In genomic region chrX:68498044-68498507, GRCh38 we compare ENCODE assay signal across 8 cellular contexts. TPM values are rescaled to one million over a fixed set of nuclear protein-coding genes. Genes with fewer than 3 reads are reported as not detected.
A peak's percentile ranks its signal among the peaks of the same experiment; 100 is the strongest.
DNase-seq lines count a peak whose midpoint lies in the region; ATAC-seq and TF ChIP-seq lines count a peak whose summit lies in the region.

No MANE protein-coding gene starts in this region.

- DNase-seq in AG04450 (ENCODE audit: low read depth, low spot score): no peak
- no peak for DNase-seq in HL-60 (ENCODE audit: low read depth in 1 of 2, low spot score in 1 of 2)
- no peak for DNase-seq in ascending aorta (ENCODE audit: low spot score in 2 of 2)
- no peak for DNase-seq in right lobe of liver
- no peak for DNase-seq in upper lobe of left lung
- no peak for DNase-seq in RPMI8226

- H3K4me3 ChIP-seq in AG04450 (ENCODE audit: low read depth, low read length): peak overlapping the region; percentile 79
- H3K4me3 ChIP-seq in HL-60 (replicated peaks; ENCODE audit: insufficient read depth, low read length): peak overlapping the region; percentile 65
- H3K4me3 ChIP-seq in ascending aorta: peak overlapping the region; percentile 62 to 66
- peak overlapping the region; percentile 64 to 70 (median 65) for H3K4me3 ChIP-seq in right lobe of liver
- H3K4me3 ChIP-seq in upper lobe of left lung: peak overlapping the region; percentile 28 to 68 (median 55)

- H3K27ac ChIP-seq in AG04450 (ENCODE audit: low read depth, low read length) (peak overlapping the region; percentile 87), HL-60 (replicated peaks) (peak overlapping the region; percentile 95), ascending aorta (peak overlapping the region; percentile 85 to 95), right lobe of liver (peak overlapping the region; percentile 93 to 96 (median 94)), upper lobe of left lung (peak overlapping the region; percentile 94 to 98 (median 96))

- H3K27me3 ChIP-seq in AG04450 (ENCODE audit: control insufficient read depth, insufficient read depth, low read length): no peaks in the 10 kb centered on the region
- no peaks in the 10 kb centered on the region for H3K27me3 ChIP-seq in HL-60 (ENCODE audit: insufficient read depth, poor library complexity, severe bottlenecking)
- H3K27me3 ChIP-seq in ascending aorta: no peaks in the 10 kb centered on the region
- H3K27me3 ChIP-seq in right lobe of liver: no peaks in the 10 kb centered on the region
- no peaks in the 10 kb centered on the region for H3K27me3 ChIP-seq in upper lobe of left lung

- no peak for TF ChIP-seq POLR2A in right lobe of liver (IDR thresholded peaks at IDR 0.05)
- TF ChIP-seq POLR2A in upper lobe of left lung (IDR thresholded peaks at IDR 0.05): no peak

- TF ChIP-seq EP300 in upper lobe of left lung (IDR thresholded peaks at IDR 0.05): no peak

- CTCF ChIA-PET in AG04450 (lab: Charles Lee): interaction anchor here (1.0 to 3.7 kb wide), 3 partner anchors 14 to 301 kb away, joined by 4 to 19 read pairs (median 4); no protein-coding TSS in a partner anchor

- H3K4me1 ChIP-seq in ascending aorta: no peaks in the 10 kb centered on the region
- peaks cover 0 to 7% (median 0%) of the 10 kb centered on the region in 4 donors for H3K4me1 ChIP-seq in right lobe of liver
- peaks cover 6 to 19% (median 11%) of the 10 kb centered on the region in 4 donors for H3K4me1 ChIP-seq in upper lobe of left lung

- WGBS in right lobe of liver (ENCODE audit: insufficient coverage, low coverage, low lambda C conversion rate, missing lambda C conversion rate): 12% methylated on average over 4 of the region's 4 CpGs
- WGBS in upper lobe of left lung, 2 donors: 5 to 19% methylated on average over 4 of the region's 4 CpGs

- H3K9me3 ChIP-seq in AG04450 (ENCODE audit: control insufficient read depth, insufficient read depth, low read length) (no peaks in the 10 kb centered on the region), ascending aorta (no peaks in the 10 kb centered on the region), right lobe of liver (no peaks in the 10 kb centered on the region), upper lobe of left lung (no peaks in the 10 kb centered on the region)

- no peaks in the 10 kb centered on the region for H3K36me3 ChIP-seq in ascending aorta
- no peaks in the 10 kb centered on the region for H3K36me3 ChIP-seq in right lobe of liver
- H3K36me3 ChIP-seq in upper lobe of left lung: no peaks in the 10 kb centered on the region

- POLR2A ChIA-PET in AG04450 (lab: Yijun Ruan, JAX): no interaction called here

- TF ChIP-seq CTCF in AG04450 (IDR thresholded peaks at IDR 0.05; ENCODE audit: low read depth, low read length) (0 out of 2 replicates have a peak, but pooled peaks have one; percentile 14), HL-60 (IDR thresholded peaks at IDR 0.05; ENCODE audit: insufficient read depth, low read length) (no peak), ascending aorta (IDR thresholded peaks at IDR 0.05) (no peak), right lobe of liver (IDR thresholded peaks at IDR 0.05) (no peak), upper lobe of left lung (IDR thresholded peaks at IDR 0.05) (peak in 2 of 6 experiments; percentile 9 to 17)

- peak in 1 of 4 donors; percentile 34 for ATAC-seq in right lobe of liver
- no peak for ATAC-seq in upper lobe of left lung (ENCODE audit: low FRiP score in 2 of 2)
- no peak for ATAC-seq in GM18520 (IDR thresholded peaks at IDR 0.05; ENCODE audit: unreplicated experiment)
- no peak for ATAC-seq in GM18909 (IDR thresholded peaks at IDR 0.05; ENCODE audit: poor library complexity, unreplicated experiment)

- intact Hi-C loops in ascending aorta (cut with DNase I) (loop anchor here (2.0 to 10.0 kb wide), 3 partner anchors 65 to 951 kb away; partner anchors contain the start of genes OPHN1 and PJA1), right lobe of liver (cut with DNase I) (no loop called here)

RNA-seq across cellular contexts. Expression of gene YIPF6, which starts 0.8 kb away (rescaled TPM):
- polyA plus RNA-seq in AG04450 (2011; rRNA removed): 28.6 and 38.5 TPM in 2 replicates
- 12.7 and 15.3 TPM in 2 replicates for polyA minus RNA-seq in AG04450 (2011; rRNA and poly(A)+ RNA removed)
- total RNA-seq in ascending aorta: 14.4 TPM
- total RNA-seq in right lobe of liver: 10 to 100 TPM; 24.9 to 37.0 (median 30.9) TPM
- total RNA-seq in upper lobe of left lung: 10 to 100 TPM; 15.7 to 43.0 (median 32.6) TPM
